Comparison of ENCODE assay signal across 8 cellular contexts in the genomic region with DNA sequence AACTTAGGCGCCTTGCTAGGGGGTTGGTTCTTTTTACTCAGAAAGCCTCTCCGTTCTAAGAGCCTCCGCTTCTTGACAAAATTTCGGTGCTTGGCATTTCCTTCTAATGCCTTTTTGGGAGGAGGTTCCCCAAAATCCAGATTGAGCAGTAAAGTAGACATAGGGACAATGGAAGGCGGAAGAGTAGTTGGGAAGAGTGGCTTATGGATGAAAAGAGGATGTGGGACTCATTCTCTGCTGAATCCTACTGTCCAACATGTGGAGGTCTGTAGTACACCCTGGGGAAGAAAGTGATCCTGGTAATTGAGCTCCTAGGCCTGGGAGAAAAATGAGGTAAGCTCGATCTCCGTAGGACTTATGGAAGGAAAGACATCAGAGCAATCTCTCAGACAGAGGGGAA. TPM values are rescaled to one million over a fixed set of nuclear protein-coding genes. Genes with fewer than 3 reads are reported as not detected.
A peak's percentile ranks its signal among the peaks of the same experiment; 100 is the strongest.
DNase-seq lines count a peak whose midpoint lies in the region; ATAC-seq, FAIRE-seq and TF ChIP-seq lines count a peak whose summit lies in the region.

No MANE protein-coding gene starts in this region.

- no peak for TF ChIP-seq POLR2A in endothelial cell of umbilical vein (IDR thresholded peaks at IDR 0.05; ENCODE audit: low read depth, low read length)

- dilution Hi-C loops in endothelial cell of umbilical vein (cut with MboI; ENCODE audit: extremely low pct_ligation_motif_present, low sequenced_read_pairs): no loop called here

- no TSS peak for BruUV-seq in endothelial cell of umbilical vein (replicated peaks; lab: Mats Ljungman, UMichigan)

- H3K27me3 ChIP-seq in endothelial cell of umbilical vein (ENCODE audit: control insufficient read depth in 2 of 2, insufficient read depth in 2 of 2, low read length in 2 of 2) (no peaks in the 10 kb centered on the region), neutrophil (no peaks in the 10 kb centered on the region)

- H3K4me3 Mint-ChIP-seq in stimulated activated effector memory CD8-positive, alpha-beta T cell treated with anti-CD3 and anti-CD28 coated beads, Interleukin-12 subunit alpha, Interleukin-12 subunit beta, amount 100 ng/mL, for 72 hours: no peak overlapping the region

- TF ChIP-seq CTCF in endothelial cell of umbilical vein (IDR thresholded peaks at IDR 0.05; ENCODE audit: extremely low read depth in 1 of 2, insufficient read depth in 1 of 2, low read depth in 1 of 2, low read length in 2 of 2) (no peak), neutrophil (IDR thresholded peaks at IDR 0.05) (no peak)

- CTCF ChIA-PET in endothelial cell of umbilical vein (lab: Charles Lee): interaction anchor here (0.7 to 5.3 kb wide), 21 partner anchors 13 to 200 kb away, joined by 3 to 546 read pairs (median 45); partner anchors contain the start of genes CRABP2, HDGF, INSRR and MRPL24

- H3K9me1 ChIP-seq in endothelial cell of umbilical vein (replicated peaks; ENCODE audit: control insufficient read depth, extremely low read depth, insufficient read depth, low read length): no peaks in the 10 kb centered on the region

- ATAC-seq in stimulated activated effector memory CD8-positive, alpha-beta T cell treated with anti-CD3 and anti-CD28 coated beads, Interleukin-12 subunit alpha, Interleukin-12 subunit beta, amount 100 ng/mL, for 72 hours: no peak

- H3K9me3 ChIP-seq in endothelial cell of umbilical vein (replicated peaks; ENCODE audit: control insufficient read depth, insufficient read depth, low read length): no peaks in the 10 kb centered on the region
- H3K9me3 ChIP-seq in neutrophil: no peaks in the 10 kb centered on the region

- no peak overlapping the region for H2AFZ ChIP-seq in endothelial cell of umbilical vein (ENCODE audit: low read depth, low read length)

- FAIRE-seq in endothelial cell of umbilical vein (lab: Jason Lieb, UNC): no peak

- H3K36me3 Mint-ChIP-seq in stimulated activated effector memory CD8-positive, alpha-beta T cell treated with anti-CD3 and anti-CD28 coated beads, Interleukin-12 subunit alpha, Interleukin-12 subunit beta, amount 100 ng/mL, for 72 hours: peaks cover 27% of the 10 kb centered on the region

- H3K4me1 Mint-ChIP-seq in stimulated activated effector memory CD8-positive, alpha-beta T cell treated with anti-CD3 and anti-CD28 coated beads, Interleukin-12 subunit alpha, Interleukin-12 subunit beta, amount 100 ng/mL, for 72 hours: peaks cover 39% of the 10 kb centered on the region

- peak; percentile 51 for DNase-seq in CD1c-positive myeloid dendritic cell (ENCODE audit: extremely low spot score)
- DNase-seq in NAMALWA (ENCODE audit: low spot score): peak; percentile 42
- no peak for DNase-seq in endothelial cell of umbilical vein (ENCODE audit: low read depth, low spot score)
- no peak for DNase-seq in stimulated activated effector memory CD8-positive, alpha-beta T cell treated with anti-CD3 and anti-CD28 coated beads, Interleukin-12 subunit alpha, Interleukin-12 subunit beta, amount 100 ng/mL, for 72 hours (ENCODE audit: low spot score in 2 of 2)
- no peak for DNase-seq in SW480 (ENCODE audit: low spot score)
- DNase-seq in NCI-H1694 (lab: John Stamatoyannopoulos, UW): no peak
- no peak for DNase-seq in DMS53 treated with DMSO at 0.1 percent for 48 hours (lab: John Stamatoyannopoulos, UW; ENCODE audit: unreplicated experiment)

- H3K27ac ChIP-seq in endothelial cell of umbilical vein (ENCODE audit: insufficient read depth, low read depth, low read length) (peak overlapping the region; percentile 54), neutrophil (peak overlapping the region; percentile 98)

- peaks cover 10 to 18% of the 10 kb centered on the region in 2 experiments for H3K36me3 ChIP-seq in endothelial cell of umbilical vein (ENCODE audit: control insufficient read depth in 2 of 2, extremely low read depth in 1 of 2, insufficient read depth in 2 of 2, low read length in 2 of 2)
- H3K36me3 ChIP-seq in neutrophil: peaks cover 31% of the 10 kb centered on the region

- H3K4me3 ChIP-seq in endothelial cell of umbilical vein (replicated peaks in 1 of 3; ENCODE audit: insufficient read depth in 1 of 3, low read depth in 1 of 3, low read length in 3 of 3): peak overlapping the region; percentile 29 to 94 (median 79)
- H3K4me3 ChIP-seq in neutrophil (ENCODE audit: low read depth in 1 of 2, low read length in 1 of 2): peak overlapping the region; percentile 88 to 98

- H3K9me3 Mint-ChIP-seq in stimulated activated effector memory CD8-positive, alpha-beta T cell treated with anti-CD3 and anti-CD28 coated beads, Interleukin-12 subunit alpha, Interleukin-12 subunit beta, amount 100 ng/mL, for 72 hours: no peaks in the 10 kb centered on the region

- H3K9ac ChIP-seq in endothelial cell of umbilical vein (replicated peaks; ENCODE audit: extremely low read depth, insufficient read depth, low read length): peak overlapping the region; percentile 70

- peaks cover 7% of the 10 kb centered on the region for H4K20me1 ChIP-seq in endothelial cell of umbilical vein (replicated peaks; ENCODE audit: control insufficient read depth, extremely low read depth, insufficient read depth, low read length)

- no peak overlapping the region for H3K27ac Mint-ChIP-seq in stimulated activated effector memory CD8-positive, alpha-beta T cell treated with anti-CD3 and anti-CD28 coated beads, Interleukin-12 subunit alpha, Interleukin-12 subunit beta, amount 100 ng/mL, for 72 hours

- intact Hi-C loops in endothelial cell of umbilical vein (cut with micrococcal nuclease): no loop called here

- POLR2A ChIA-PET in endothelial cell of umbilical vein (lab: Charles Lee): no interaction called here

- peaks cover 55% of the 10 kb centered on the region for H3K79me2 ChIP-seq in endothelial cell of umbilical vein (ENCODE audit: control insufficient read depth, insufficient read depth, low read length)

- H3K4me2 ChIP-seq in endothelial cell of umbilical vein (ENCODE audit: insufficient read depth, low read length): peak overlapping the region; percentile 89

- H3K4me1 ChIP-seq in endothelial cell of umbilical vein (ENCODE audit: control insufficient read depth, extremely low read depth, insufficient read depth, low read length) (peaks cover 32% of the 10 kb centered on the region), neutrophil (ENCODE audit: control insufficient read depth in 1 of 2, insufficient read depth in 1 of 2, low read depth in 1 of 2, low read length in 1 of 2) (peaks cover 37 to 42% of the 10 kb centered on the region in 2 experiments)

TF ChIP-seq in endothelial cell of umbilical vein, 7 proteins besides CTCF, POLR2A, EP300 and RAD21 (continues in another document):
- TF ChIP-seq FOS (IDR thresholded peaks at IDR 0.05; ENCODE audit: borderline replicate concordance, insufficient read depth, low read length) (no peak), JUN (IDR thresholded peaks at IDR 0.05; ENCODE audit: borderline replicate concordance, insufficient read depth, insufficient read length, low read depth) (no peak)

RNA-seq across cellular contexts. Expression of gene METTL25B, which starts 0.8 kb away (rescaled TPM):
- 12.8 and 15.5 TPM in 2 replicates for total RNA-seq in endothelial cell of umbilical vein
- 15.0 and 17.3 TPM in 2 replicates for polyA plus RNA-seq in endothelial cell of umbilical vein
- 10.3 and 11.4 TPM in 2 replicates for polyA plus RNA-seq in endothelial cell of umbilical vein (2011; cell fraction: cytosol; rRNA removed)
- polyA plus RNA-seq in endothelial cell of umbilical vein (2011; cell fraction: nucleus; rRNA removed): 29.0 and 38.2 TPM in 2 replicates
- 7.6 and 9.9 TPM in 2 replicates for polyA plus RNA-seq in endothelial cell of umbilical vein (2012)
- 10.6 and 13.0 TPM in 2 replicates for polyA minus RNA-seq in endothelial cell of umbilical vein
- polyA minus RNA-seq in endothelial cell of umbilical vein (2011; cell fraction: cytosol; rRNA and poly(A)+ RNA removed): 26.8 TPM
- polyA minus RNA-seq in endothelial cell of umbilical vein (2011; cell fraction: nucleus; rRNA and poly(A)+ RNA removed): 9.0 and 9.9 TPM in 2 replicates

RNA-seq across cellular contexts. Expression of gene ISG20L2, which starts 1.1 kb away (rescaled TPM):
- total RNA-seq in endothelial cell of umbilical vein: 32.1 and 35.3 TPM in 2 replicates
- 32.0 and 33.2 TPM in 2 replicates for polyA plus RNA-seq in endothelial cell of umbilical vein
- polyA plus RNA-seq in endothelial cell of umbilical vein (2011; cell fraction: cytosol; rRNA removed): 34.1 and 37.0 TPM in 2 replicates
- 20.2 and 24.9 TPM in 2 replicates for polyA plus RNA-seq in endothelial cell of umbilical vein (2011; cell fraction: nucleus; rRNA removed)
- 27.8 and 37.7 TPM in 2 replicates for polyA plus RNA-seq in endothelial cell of umbilical vein (2012)
- 48.1 and 59.4 TPM in 2 replicates for polyA minus RNA-seq in endothelial cell of umbilical vein
- 22.1 TPM for polyA minus RNA-seq in endothelial cell of umbilical vein (2011; cell fraction: cytosol; rRNA and poly(A)+ RNA removed)
- polyA minus RNA-seq in endothelial cell of umbilical vein (2011; cell fraction: nucleus; rRNA and poly(A)+ RNA removed): 23.7 and 28.4 TPM in 2 replicates

RNA-seq across cellular contexts. Expression of gene MRPL24, which starts 13.4 kb away (rescaled TPM):
- 63.3 and 77.7 TPM in 2 replicates for total RNA-seq in endothelial cell of umbilical vein
- 46.5 and 47.9 TPM in 2 replicates for polyA plus RNA-seq in endothelial cell of umbilical vein
- polyA plus RNA-seq in endothelial cell of umbilical vein (2011; cell fraction: cytosol; rRNA removed): 67.0 and 79.6 TPM in 2 replicates
- 44.5 and 52.6 TPM in 2 replicates for polyA plus RNA-seq in endothelial cell of umbilical vein (2011; cell fraction: nucleus; rRNA removed)
- polyA plus RNA-seq in endothelial cell of umbilical vein (2012): 74.8 and 88.5 TPM in 2 replicates
- polyA minus RNA-seq in endothelial cell of umbilical vein: 30.4 and 46.8 TPM in 2 replicates
- polyA minus RNA-seq in endothelial cell of umbilical vein (2011; cell fraction: cytosol; rRNA and poly(A)+ RNA removed): 31.3 TPM
- 9.9 and 10.5 TPM in 2 replicates for polyA minus RNA-seq in endothelial cell of umbilical vein (2011; cell fraction: nucleus; rRNA and poly(A)+ RNA removed)

RNA-seq across cellular contexts. Expression of gene CRABP2, which starts 22.1 kb away (rescaled TPM):
- 1.0 and 2.6 TPM in 2 replicates for total RNA-seq in endothelial cell of umbilical vein
- 0.21 and 0.32 TPM in 2 replicates for polyA plus RNA-seq in endothelial cell of umbilical vein
- polyA plus RNA-seq in endothelial cell of umbilical vein (2011; cell fraction: cytosol; rRNA removed): 0.37 and 0.45 TPM in 2 replicates
- 1.2 and 2.1 TPM in 2 replicates for polyA plus RNA-seq in endothelial cell of umbilical vein (2011; cell fraction: nucleus; rRNA removed)
- 0.37 and 0.88 TPM in 2 replicates for polyA plus RNA-seq in endothelial cell of umbilical vein (2012)
- not detected in 2 replicates for polyA minus RNA-seq in endothelial cell of umbilical vein
- 2.4 TPM for polyA minus RNA-seq in endothelial cell of umbilical vein (2011; cell fraction: cytosol; rRNA and poly(A)+ RNA removed)
- polyA minus RNA-seq in endothelial cell of umbilical vein (2011; cell fraction: nucleus; rRNA and poly(A)+ RNA removed): 0.82 TPM in 1 of 2 replicates, not detected in the other

RNA-seq across cellular contexts. Expression of gene HDGF, which starts 24.0 kb away (rescaled TPM):
- total RNA-seq in endothelial cell of umbilical vein: 279 and 298 TPM in 2 replicates
- 94.7 and 95.1 TPM in 2 replicates for polyA plus RNA-seq in endothelial cell of umbilical vein
- 139 and 148 TPM in 2 replicates for polyA plus RNA-seq in endothelial cell of umbilical vein (2011; cell fraction: cytosol; rRNA removed)
- 93.2 and 108 TPM in 2 replicates for polyA plus RNA-seq in endothelial cell of umbilical vein (2011; cell fraction: nucleus; rRNA removed)
- polyA plus RNA-seq in endothelial cell of umbilical vein (2012): 140 and 207 TPM in 2 replicates
- polyA minus RNA-seq in endothelial cell of umbilical vein: 104 and 113 TPM in 2 replicates
- 188 TPM for polyA minus RNA-seq in endothelial cell of umbilical vein (2011; cell fraction: cytosol; rRNA and poly(A)+ RNA removed)
- 25.0 and 26.9 TPM in 2 replicates for polyA minus RNA-seq in endothelial cell of umbilical vein (2011; cell fraction: nucleus; rRNA and poly(A)+ RNA removed)

Comparison
In these comparisons a context has a peak if more than half of its experiments do, and no peak if none do; other contexts are left out.
1. DNase-seq: peak in CD1c-positive myeloid dendritic cell (single experiment) and NAMALWA (single experiment); none in endothelial cell of umbilical vein (single experiment), stimulated activated effector memory CD8-positive, alpha-beta T cell treated with anti-CD3 and anti-CD28 coated beads, Interleukin-12 subunit alpha, Interleukin-12 subunit beta, amount 100 ng/mL, for 72 hours (0 of 2), SW480 (single experiment), NCI-H1694 (single experiment) and DMS53 treated with DMSO at 0.1 percent for 48 hours (single experiment).